In the genomic region with DNA sequence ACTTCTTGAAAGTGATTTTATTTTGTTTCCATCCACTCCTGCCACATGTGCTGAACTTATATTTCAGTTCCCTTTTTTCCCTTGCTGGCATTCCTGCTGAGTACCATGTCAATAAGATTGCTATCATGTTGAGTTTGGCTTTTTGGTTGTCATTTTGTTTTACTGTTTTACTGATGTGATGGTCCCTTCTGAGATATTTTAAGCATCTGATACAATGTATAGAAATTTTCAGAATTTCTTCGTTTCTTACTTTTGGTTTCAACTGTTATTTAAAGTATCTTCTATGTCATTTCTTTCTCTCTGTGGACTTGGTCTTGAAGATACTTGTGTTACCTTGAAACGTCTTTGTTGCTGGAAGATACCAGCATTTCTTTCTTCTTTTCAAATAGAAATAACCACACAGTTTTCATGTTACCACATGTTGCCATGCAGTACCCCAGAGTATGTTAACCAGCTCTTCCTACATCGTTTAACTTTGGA, we compare ENCODE assay signal across 11 cellular contexts. TPM values are rescaled to one million over a fixed set of nuclear protein-coding genes. Genes with fewer than 3 reads are reported as not detected.
DNase-seq lines count a peak whose midpoint lies in the region; ATAC-seq and TF ChIP-seq lines count a peak whose summit lies in the region.
"Had no signal": no experiment of that assay in that cellular context is flagged by ENCODE, and none has a peak within 500 bp of the region (broad histone marks: within the 10 kb centered on the region; RNA-seq: fewer than 3 reads in every experiment).

No MANE protein-coding gene starts in this region.

- no peak for DNase-seq in CD8-positive, alpha-beta T cell
- DNase-seq in MM.1S = peak; percentile 84
- DNase-seq in NCI-H2029 (lab: John Stamatoyannopoulos, UW) = no peak
- DNase-seq in NCI-H446 treated with DMSO at 0.1 percent for 48 hours (lab: John Stamatoyannopoulos, UW) = no peak
- no peak for DNase-seq in NCI-H146 (lab: John Stamatoyannopoulos, UW)
- no peak for DNase-seq in EL
- DNase-seq: heart left ventricle, NCI-H2227 treated with DMSO at 0.1 percent for 48 hours, nephron progenitor cell had no signal

- POLR2A ChIA-PET in CD8-positive, alpha-beta T cell (lab: Charles Lee) = interaction anchor here (0.9 to 1.3 kb wide), 2 partner anchors 20 to 32 kb away, joined by 3 to 6 read pairs; partner anchors contain the start of gene SPICE1

- no peaks in the 10 kb centered on the region for H3K27me3 ChIP-seq in CD8-positive, alpha-beta T cell (ENCODE audit: insufficient read depth, low read length)
- no peaks in the 10 kb centered on the region for H3K27me3 ChIP-seq in MM.1S (replicated peaks; ENCODE audit: insufficient read depth, low read length)

- no peak for ATAC-seq in CD8-positive, alpha-beta T cell
- ATAC-seq in GM19023 (IDR thresholded peaks at IDR 0.05; ENCODE audit: unreplicated experiment) (peak; percentile 76), HG02852 (IDR thresholded peaks at IDR 0.05; ENCODE audit: unreplicated experiment) (peak; percentile 87)
- ATAC-seq: heart left ventricle had no signal

- H2AFZ ChIP-seq in MM.1S (ENCODE audit: low read length) = peak overlapping the region; percentile 8

- H3K4me2 ChIP-seq in MM.1S (ENCODE audit: low read depth, low read length) = peak overlapping the region; percentile 88

- H3K4me1 ChIP-seq in CD8-positive, alpha-beta T cell (ENCODE audit: insufficient read depth, low read length) = peaks cover 9% of the 10 kb centered on the region
- peaks cover 25% of the 10 kb centered on the region for H3K4me1 ChIP-seq in MM.1S (ENCODE audit: low read length)
- H3K4me1 ChIP-seq: heart left ventricle had no signal

- no peak overlapping the region for H3K27ac ChIP-seq in CD8-positive, alpha-beta T cell (ENCODE audit: low read depth, low read length)
- peak overlapping the region; percentile 84 for H3K27ac ChIP-seq in MM.1S (ENCODE audit: low read length)
- H3K27ac ChIP-seq: heart left ventricle had no signal

- H3K9ac ChIP-seq in MM.1S (ENCODE audit: low read length) = peak overlapping the region; percentile 47

- peak overlapping the region; percentile 40 for H3K4me3 Mint-ChIP-seq in CD8-positive, alpha-beta T cell
- H3K4me3 Mint-ChIP-seq: nephron progenitor cell had no signal

- no peaks in the 10 kb centered on the region for H3K9me3 ChIP-seq in CD8-positive, alpha-beta T cell (ENCODE audit: low read length)
- H3K9me3 ChIP-seq in MM.1S (replicated peaks; ENCODE audit: insufficient read depth, low read length) = no peaks in the 10 kb centered on the region

- H4K20me1 ChIP-seq in MM.1S (ENCODE audit: insufficient read depth, low read length) = no peaks in the 10 kb centered on the region

- intact Hi-C loops in CD8-positive, alpha-beta T cell (cut with DNase I, micrococcal nuclease) = no loop called here

- peaks cover 53% of the 10 kb centered on the region for H3K36me3 Mint-ChIP-seq in CD8-positive, alpha-beta T cell

- CTCF ChIA-PET in CD8-positive, alpha-beta T cell (lab: Charles Lee) = interaction anchor here (0.5 to 1.2 kb wide), 3 partner anchors 49 to 1432 kb away, joined by 3 read pairs; no protein-coding TSS in a partner anchor

- H3F3A ChIP-seq in MM.1S (ENCODE audit: insufficient read depth, low read length) = peaks cover 27% of the 10 kb centered on the region

- H3K9me2 ChIP-seq in MM.1S (replicated peaks; ENCODE audit: insufficient read depth, low read length) = no peaks in the 10 kb centered on the region

- H3K9me3 Mint-ChIP-seq in CD8-positive, alpha-beta T cell = no peaks in the 10 kb centered on the region

- no peak for TF ChIP-seq CTCF in CD8-positive, alpha-beta T cell (IDR thresholded peaks at IDR 0.05)
- no peak for TF ChIP-seq CTCF in MM.1S (IDR thresholded peaks at IDR 0.05; ENCODE audit: low read length)

- H3K79me2 ChIP-seq in MM.1S (ENCODE audit: low read length) = peaks cover 34% of the 10 kb centered on the region

- peaks cover 64% of the 10 kb centered on the region for H3K4me1 Mint-ChIP-seq in CD8-positive, alpha-beta T cell (ENCODE audit: low read depth)
- H3K4me1 Mint-ChIP-seq: nephron progenitor cell had no signal

- H3K4me3 ChIP-seq in CD8-positive, alpha-beta T cell (ENCODE audit: low read depth, low read length) = no peak overlapping the region
- peak overlapping the region; percentile 48 for H3K4me3 ChIP-seq in MM.1S (ENCODE audit: low read length)
- H3K4me3 ChIP-seq: heart left ventricle had no signal

- peak overlapping the region; percentile 67 for H3K27ac Mint-ChIP-seq in CD8-positive, alpha-beta T cell
- H3K27ac Mint-ChIP-seq: nephron progenitor cell had no signal

- H3K36me3 ChIP-seq in CD8-positive, alpha-beta T cell (ENCODE audit: insufficient read depth, low read length) = no peaks in the 10 kb centered on the region
- no peaks in the 10 kb centered on the region for H3K36me3 ChIP-seq in MM.1S (replicated peaks; ENCODE audit: insufficient read depth, low read length)
- H3K36me3 ChIP-seq: heart left ventricle had no signal

- H3K27me3 Mint-ChIP-seq in CD8-positive, alpha-beta T cell (ENCODE audit: low read depth) = no peaks in the 10 kb centered on the region

RNA-seq across cellular contexts. Expression of gene SIDT1, which starts 14.1 kb away (rescaled TPM):
- total RNA-seq in CD8-positive, alpha-beta T cell = 10 to 100 TPM; 32.1 to 38.3 TPM

RNA-seq across cellular contexts. Expression of gene SPICE1, which starts 31.5 kb away (rescaled TPM):
- total RNA-seq in CD8-positive, alpha-beta T cell = 10 to 100 TPM; 10.6 to 11.6 TPM
